Comparison of ENCODE assay signal across 12 cellular contexts in the genomic region with DNA sequence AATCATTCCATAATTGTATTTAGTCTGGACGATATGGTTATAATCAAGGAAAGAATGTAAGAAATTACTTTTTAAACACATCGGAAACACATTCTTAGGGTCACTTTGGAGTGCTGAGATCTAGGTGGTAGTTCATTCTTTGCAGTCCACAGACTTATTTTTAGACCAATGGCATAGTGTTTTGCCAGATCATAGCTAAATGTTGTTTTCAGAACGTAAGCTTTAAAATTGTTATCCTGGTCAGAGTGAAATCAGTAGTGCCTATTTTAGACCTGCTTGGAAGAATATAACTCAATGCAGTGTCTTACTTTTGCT. TPM values are rescaled to one million over a fixed set of nuclear protein-coding genes. Genes with fewer than 3 reads are reported as not detected.
A peak's percentile ranks its signal among the peaks of the same experiment; 100 is the strongest.
DNase-seq lines count a peak whose midpoint lies in the region; ATAC-seq lines count a peak whose summit lies in the region.
"Had no signal": no experiment of that assay in that cellular context is flagged by ENCODE, and none has a peak within 500 bp of the region (broad histone marks: within the 10 kb centered on the region; RNA-seq: fewer than 3 reads in every experiment).

No MANE protein-coding gene starts in this region.

- no peaks in the 10 kb centered on the region for H3K9me3 Mint-ChIP-seq in IgD-negative memory B cell
- H3K9me3 Mint-ChIP-seq in naive thymus-derived CD4-positive, alpha-beta T cell = no peaks in the 10 kb centered on the region

- ATAC-seq in naive thymus-derived CD4-positive, alpha-beta T cell = no peak
- ATAC-seq in GM19395 (IDR thresholded peaks at IDR 0.05; ENCODE audit: unreplicated experiment) = no peak
- no peak for ATAC-seq in HG02610 (IDR thresholded peaks at IDR 0.05; ENCODE audit: unreplicated experiment)

- H3K4me1 ChIP-seq in BLaER1 treated with 17β-estradiol and CSF1 and Interleukin-3, amounts not matched to agents 10 nM and 100 nM = peaks cover 58 to 77% (median 72%) of the 10 kb centered on the region in 10 experiments
- peaks cover 54 to 56% of the 10 kb centered on the region in 2 donors for H3K4me1 ChIP-seq in naive thymus-derived CD4-positive, alpha-beta T cell (ENCODE audit: control insufficient read depth in 2 of 2, insufficient read depth in 2 of 2, low read length in 2 of 2)

- POLR2A ChIA-PET in naive thymus-derived CD4-positive, alpha-beta T cell (lab: Charles Lee) = interaction anchor here (0.9 to 8.8 kb wide), 5 partner anchors 8 to 352 kb away, joined by 3 to 229 read pairs (median 4); partner anchors contain the start of gene MYL12B

- H3K27me3 ChIP-seq in BLaER1 treated with 17β-estradiol and CSF1 and Interleukin-3, amounts not matched to agents 10 nM and 100 nM = no peaks in the 10 kb centered on the region
- H3K27me3 ChIP-seq in naive thymus-derived CD4-positive, alpha-beta T cell (ENCODE audit: control insufficient read depth in 2 of 2, insufficient read depth in 2 of 2, low read length in 2 of 2) = no peaks in the 10 kb centered on the region
- H3K27me3 ChIP-seq: adrenal gland had no signal

- peaks cover 54 to 78% (median 63%) of the 10 kb centered on the region in 11 experiments for H3K36me3 ChIP-seq in BLaER1 treated with 17β-estradiol and CSF1 and Interleukin-3, amounts not matched to agents 10 nM and 100 nM
- H3K36me3 ChIP-seq in naive thymus-derived CD4-positive, alpha-beta T cell (ENCODE audit: control insufficient read depth in 2 of 3, insufficient read depth in 3 of 3, low read length in 3 of 3) = peaks cover 12 to 46% (median 33%) of the 10 kb centered on the region in 3 experiments

- peak overlapping the region in 5 of 11 experiments; percentile 10 to 99 (median 31); a peak in 5 of 22 replicates for H3K9ac ChIP-seq in BLaER1 treated with 17β-estradiol and CSF1 and Interleukin-3, amounts not matched to agents 10 nM and 100 nM

- no peaks in the 10 kb centered on the region for H3K9me3 ChIP-seq in BLaER1 treated with 17β-estradiol and CSF1 and Interleukin-3, amounts not matched to agents 10 nM and 100 nM (replicated peaks in 1 of 11)
- no peaks in the 10 kb centered on the region for H3K9me3 ChIP-seq in naive thymus-derived CD4-positive, alpha-beta T cell (ENCODE audit: control insufficient read depth in 2 of 3, low read length in 3 of 3)
- H3K9me3 ChIP-seq: adrenal gland had no signal

- H3K4me1 Mint-ChIP-seq in IgD-negative memory B cell = peaks cover 51 to 59% (median 58%) of the 10 kb centered on the region in 3 donors
- H3K4me1 Mint-ChIP-seq in naive thymus-derived CD4-positive, alpha-beta T cell = peaks cover 45 to 69% (median 67%) of the 10 kb centered on the region in 7 donors

- peaks cover 11% of the 10 kb centered on the region for H3K36me3 Mint-ChIP-seq in IgD-negative memory B cell
- peaks cover 14 to 55% (median 52%) of the 10 kb centered on the region in 5 donors for H3K36me3 Mint-ChIP-seq in naive thymus-derived CD4-positive, alpha-beta T cell

- peak overlapping the region; percentile 71 to 97 (median 92) for H3K4me2 ChIP-seq in BLaER1 treated with 17β-estradiol and CSF1 and Interleukin-3, amounts not matched to agents 10 nM and 100 nM

- intact Hi-C loops in naive thymus-derived CD4-positive, alpha-beta T cell (cut with micrococcal nuclease) = no loop called here

- peaks cover 8 to 84% (median 82%) of the 10 kb centered on the region in 11 experiments; a peak in 21 of 22 replicates for H4K20me1 ChIP-seq in BLaER1 treated with 17β-estradiol and CSF1 and Interleukin-3, amounts not matched to agents 10 nM and 100 nM

- DNase-seq in dermis blood vessel endothelial cell (peak; percentile 35), NCI-H1092 treated with DMSO at 0.1 percent for 48 hours (lab: John Stamatoyannopoulos, UW) (no peak), COLO668 (lab: John Stamatoyannopoulos, UW; ENCODE audit: unreplicated experiment) (no peak)
- no peak for DNase-seq in naive thymus-derived CD4-positive, alpha-beta T cell
- DNase-seq: adrenal gland, glutamatergic neuron, NCI-H510A, T-helper 9 cell had no signal

- CTCF ChIA-PET in naive thymus-derived CD4-positive, alpha-beta T cell (lab: Charles Lee) = interaction anchor here (0.6 to 1.5 kb wide), 4 partner anchors 9 to 342 kb away, joined by 3 to 5 read pairs (median 3); no protein-coding TSS in a partner anchor

- no peaks in the 10 kb centered on the region for H3K27me3 Mint-ChIP-seq in IgD-negative memory B cell
- peaks cover 0 to 2% (median 0%) of the 10 kb centered on the region in 5 donors for H3K27me3 Mint-ChIP-seq in naive thymus-derived CD4-positive, alpha-beta T cell

- H3K4me3 Mint-ChIP-seq in IgD-negative memory B cell = peak overlapping the region in 3 of 4 donors; percentile 21 to 63 (median 35)
- H3K4me3 Mint-ChIP-seq in naive thymus-derived CD4-positive, alpha-beta T cell = peak overlapping the region; percentile 26 to 98 (median 76)

- peak overlapping the region in 5 of 10 experiments; percentile 41 to 100 (median 93); a peak in 8 of 20 replicates for H3K4me3 ChIP-seq in BLaER1 treated with 17β-estradiol and CSF1 and Interleukin-3, amounts not matched to agents 10 nM and 100 nM
- peak overlapping the region; percentile 33 for H3K4me3 ChIP-seq in naive thymus-derived CD4-positive, alpha-beta T cell (ENCODE audit: low read length)

- H3K27ac ChIP-seq in BLaER1 treated with 17β-estradiol and CSF1 and Interleukin-3, amounts not matched to agents 10 nM and 100 nM = peak overlapping the region in 7 of 11 experiments; percentile 3 to 100 (median 98); a peak in 8 of 22 replicates
- peak overlapping the region; percentile 55 for H3K27ac ChIP-seq in naive thymus-derived CD4-positive, alpha-beta T cell (ENCODE audit: low read depth, low read length)

- H3K27ac Mint-ChIP-seq in IgD-negative memory B cell = peak overlapping the region in 2 of 3 donors; percentile 7 to 40
- H3K27ac Mint-ChIP-seq in naive thymus-derived CD4-positive, alpha-beta T cell = peak overlapping the region; percentile 11 to 100 (median 86)

RNA-seq across cellular contexts. Expression of gene MYL12A, which starts 4.3 kb away (rescaled TPM):
- polyA plus RNA-seq in IgD-negative memory B cell = 1,599 TPM
- 781 and 1,396 TPM in 2 replicates for total RNA-seq in dermis blood vessel endothelial cell
- 100 to 1,000 TPM; 331 to 753 (median 415) TPM for total RNA-seq in naive thymus-derived CD4-positive, alpha-beta T cell
- 1,000 to 10,000 TPM; 2,490 to 2,608 TPM for polyA plus RNA-seq in naive thymus-derived CD4-positive, alpha-beta T cell

RNA-seq across cellular contexts. Expression of gene MYL12B, which starts 10.0 kb away (rescaled TPM):
- polyA plus RNA-seq in IgD-negative memory B cell = 637 TPM
- 607 and 828 TPM in 2 replicates for total RNA-seq in dermis blood vessel endothelial cell
- 100 to 1,000 TPM; 140 to 300 (median 169) TPM for total RNA-seq in naive thymus-derived CD4-positive, alpha-beta T cell
- polyA plus RNA-seq in naive thymus-derived CD4-positive, alpha-beta T cell = 100 to 1,000 TPM; 942 to 982 TPM

RNA-seq across cellular contexts. Expression of gene MYOM1, which starts 32.2 kb away (rescaled TPM):
- 2.4 TPM for polyA plus RNA-seq in IgD-negative memory B cell
- 2.2 and 2.7 TPM in 2 replicates for total RNA-seq in dermis blood vessel endothelial cell
- 1 to 10 TPM; 1.7 to 6.7 (median 2.9) TPM for total RNA-seq in naive thymus-derived CD4-positive, alpha-beta T cell
- 1 to 10 TPM in 1 of 2 donors, under 1 TPM in 1; 0.83 to 1.9 TPM for polyA plus RNA-seq in naive thymus-derived CD4-positive, alpha-beta T cell
